ENCODE assay signal across 22 cellular contexts in the genomic region with DNA sequence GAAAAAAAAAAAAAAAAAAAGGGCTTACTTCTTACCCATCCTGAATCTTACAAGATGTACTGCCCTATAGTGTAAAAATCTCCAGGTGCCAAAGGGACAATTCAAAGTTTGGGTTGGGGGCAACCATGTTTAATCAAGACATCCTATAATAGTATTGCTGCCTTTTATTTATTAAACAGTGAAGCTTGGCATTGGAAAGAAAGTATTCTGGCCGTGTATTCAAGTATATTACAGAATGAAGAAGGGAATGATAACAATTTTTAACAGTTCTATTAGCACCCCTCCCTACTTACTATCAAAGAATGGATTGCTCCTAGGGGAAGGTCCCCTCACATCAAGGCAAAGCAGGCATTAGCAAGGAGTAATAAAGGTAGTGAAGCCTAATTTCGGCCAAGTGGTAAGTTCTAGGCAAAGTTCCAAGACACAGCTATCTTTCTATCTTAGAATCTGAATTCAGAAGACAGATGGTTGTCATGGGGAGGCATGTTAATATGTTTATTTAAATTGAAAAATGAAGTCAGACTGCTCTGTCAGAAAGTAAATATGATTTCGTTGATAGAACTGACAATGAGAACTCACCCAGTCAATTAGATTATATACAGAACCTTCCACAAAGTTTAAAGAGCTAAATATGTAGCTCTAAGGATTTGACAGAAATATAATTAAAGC.
"Had no signal": no experiment of that assay in that cellular context is flagged by ENCODE, and none has a peak within 500 bp of the region (broad histone marks: within the 10 kb centered on the region; RNA-seq: fewer than 3 reads in every experiment).

No MANE protein-coding gene starts in this region.

- H3K4me3 Mint-ChIP-seq: activated naive CD4-positive, alpha-beta T cell treated with anti-CD3 and anti-CD28 coated beads, Interleukin-2, amount 50 U/mL, for 24 hours; dendritic cell treated with granulocyte-macrophage colony-stimulating factor and Interleukin-4, amounts not matched to agents 40 ng/mL and 50 ng/mL, for 4 days; memory B cell; neural crest cell; stimulated activated naive CD8-positive, alpha-beta T cell treated with anti-CD3 and anti-CD28 coated beads, Interleukin-15, amount 100 ng/mL, for 72 hours had no signal

- H3K4me1 ChIP-seq: adrenal gland, breast epithelium, heart right ventricle, right atrium auricular region, transverse colon, vagina had no signal

- H3K27ac ChIP-seq: adrenal gland, breast epithelium, heart right ventricle, right atrium auricular region, suprapubic skin, transverse colon, vagina had no signal

- DNase-seq: activated CD4-positive, CD25-positive, alpha-beta regulatory T cell treated with anti-CD3 and anti-CD28 coated beads, Interleukin-2, amount 50 U/mL, for 72 hours; activated CD8-positive, alpha-beta memory T cell treated with anti-CD3 and anti-CD28 coated beads for 24 hours; activated CD8-positive, alpha-beta memory T cell treated with anti-CD3 and anti-CD28 coated beads, Interleukin-2, amount 50 U/mL, for 48 hours; activated effector memory CD4-positive, alpha-beta T cell treated with anti-CD3 and anti-CD28 coated beads, Interleukin-2, amount 50 U/mL, for 16 hours; activated T-cell treated with anti-CD3 and anti-CD28 coated beads, Interleukin-2, amount 50 U/mL, for 48 hours; adrenal gland; effector CD8-positive, alpha-beta T cell; heart right ventricle; mucosa of descending colon; naive B cell; stimulated activated naive CD8-positive, alpha-beta T cell treated with anti-CD3 and anti-CD28 coated beads, Interleukin-15, amount 100 ng/mL, for 72 hours; transverse colon had no signal

- H3K4me1 Mint-ChIP-seq: activated naive CD4-positive, alpha-beta T cell treated with anti-CD3 and anti-CD28 coated beads, Interleukin-2, amount 50 U/mL, for 24 hours; memory B cell; naive B cell; stimulated activated naive CD8-positive, alpha-beta T cell treated with anti-CD3 and anti-CD28 coated beads, Interleukin-15, amount 100 ng/mL, for 72 hours had no signal

- H3K27me3 Mint-ChIP-seq: activated naive CD4-positive, alpha-beta T cell treated with anti-CD3 and anti-CD28 coated beads, Interleukin-2, amount 50 U/mL, for 24 hours; dendritic cell treated with granulocyte-macrophage colony-stimulating factor and Interleukin-4, amounts not matched to agents 40 ng/mL and 50 ng/mL, for 4 days; memory B cell; naive B cell; progenitor cell of endocrine pancreas; stimulated activated naive CD8-positive, alpha-beta T cell treated with anti-CD3 and anti-CD28 coated beads, Interleukin-15, amount 100 ng/mL, for 72 hours had no signal

- H3K9me3 Mint-ChIP-seq: dendritic cell treated with granulocyte-macrophage colony-stimulating factor and Interleukin-4, amounts not matched to agents 40 ng/mL and 50 ng/mL, for 4 days; memory B cell; neural crest cell had no signal

- H3K27ac Mint-ChIP-seq: activated naive CD4-positive, alpha-beta T cell treated with anti-CD3 and anti-CD28 coated beads, Interleukin-2, amount 50 U/mL, for 24 hours; dendritic cell treated with granulocyte-macrophage colony-stimulating factor and Interleukin-4, amounts not matched to agents 40 ng/mL and 50 ng/mL, for 4 days; memory B cell; naive B cell; progenitor cell of endocrine pancreas; stimulated activated naive CD8-positive, alpha-beta T cell treated with anti-CD3 and anti-CD28 coated beads, Interleukin-15, amount 100 ng/mL, for 72 hours had no signal

- H3K4me3 ChIP-seq: adrenal gland, breast epithelium, heart right ventricle, mucosa of descending colon, right atrium auricular region, suprapubic skin, transverse colon, vagina had no signal

- H3K27me3 ChIP-seq: adrenal gland, breast epithelium, heart right ventricle, right atrium auricular region, suprapubic skin, transverse colon, vagina had no signal

- ATAC-seq: esophagus mucosa; heart right ventricle; mucosa of descending colon; stimulated activated naive CD8-positive, alpha-beta T cell treated with anti-CD3 and anti-CD28 coated beads, Interleukin-15, amount 100 ng/mL, for 72 hours had no signal

- H3K36me3 ChIP-seq: breast epithelium had no signal

- H3K9me3 ChIP-seq: adrenal gland, breast epithelium, mucosa of descending colon, transverse colon, vagina had no signal
